Comparison of ENCODE assay signal across 10 cellular contexts in genomic region chr6:130913119-130913518, GRCh38.
DNase-seq lines count a peak whose midpoint lies in the region; ATAC-seq, FAIRE-seq and TF ChIP-seq lines count a peak whose summit lies in the region.
"Had no signal": no experiment of that assay in that cellular context is flagged by ENCODE, and none has a peak within 500 bp of the region (broad histone marks: within the 10 kb centered on the region; RNA-seq: fewer than 3 reads in every experiment).

No MANE protein-coding gene starts in this region.

- H3K27me3 Mint-ChIP-seq in CD4-positive, CD25-positive, alpha-beta regulatory T cell: no peaks in the 10 kb centered on the region
- H3K27me3 Mint-ChIP-seq in activated CD8-positive, alpha-beta T cell treated with anti-CD3 and anti-CD28 coated beads for 36 hours: no peaks in the 10 kb centered on the region
- H3K27me3 Mint-ChIP-seq in endothelial cell (ENCODE audit: unreplicated experiment): peaks cover 7% of the 10 kb centered on the region

- TF ChIP-seq POLR2A in thyroid gland (IDR thresholded peaks at IDR 0.05): no peak

- CTCF ChIA-PET in activated CD8-positive, alpha-beta T cell treated with anti-CD3 and anti-CD28 coated beads for 36 hours (lab: Charles Lee): no interaction called here

- no peak for FAIRE-seq in kidney (lab: Jason Lieb, UNC)

- H3K9me3 Mint-ChIP-seq in CD4-positive, CD25-positive, alpha-beta regulatory T cell: peaks cover 0 to 4% (median 0%) of the 10 kb centered on the region in 7 donors
- H3K9me3 Mint-ChIP-seq in activated CD8-positive, alpha-beta T cell treated with anti-CD3 and anti-CD28 coated beads for 36 hours: no peaks in the 10 kb centered on the region
- peaks cover 13% of the 10 kb centered on the region for H3K9me3 Mint-ChIP-seq in endothelial cell (ENCODE audit: unreplicated experiment)
- H3K9me3 Mint-ChIP-seq: natural killer cell had no signal

- 67 to 70% methylated on average over 4 of the region's 4 CpGs for WGBS in thyroid gland, 2 donors

- no peak overlapping the region for H3K4me3 ChIP-seq in CD4-positive, CD25-positive, alpha-beta regulatory T cell (ENCODE audit: low read depth, low read length)
- H3K4me3 ChIP-seq in thyroid gland (replicated peaks in 1 of 3): no peak overlapping the region
- no peak overlapping the region for H3K4me3 ChIP-seq in kidney (ENCODE audit: low read length in 2 of 2)

- peaks cover 5% of the 10 kb centered on the region for H3K36me3 Mint-ChIP-seq in CD4-positive, CD25-positive, alpha-beta regulatory T cell
- H3K36me3 Mint-ChIP-seq in activated CD8-positive, alpha-beta T cell treated with anti-CD3 and anti-CD28 coated beads for 36 hours (ENCODE audit: low read depth): peaks cover 4% of the 10 kb centered on the region
- H3K36me3 Mint-ChIP-seq in endothelial cell (ENCODE audit: low read depth, unreplicated experiment): peaks cover 18% of the 10 kb centered on the region
- H3K36me3 Mint-ChIP-seq: natural killer cell had no signal

- H3K9me3 ChIP-seq in CD4-positive, CD25-positive, alpha-beta regulatory T cell (ENCODE audit: control insufficient read depth in 2 of 2, low read length in 2 of 2): no peaks in the 10 kb centered on the region
- no peaks in the 10 kb centered on the region for H3K9me3 ChIP-seq in thyroid gland
- no peaks in the 10 kb centered on the region for H3K9me3 ChIP-seq in kidney (ENCODE audit: control insufficient read depth in 1 of 2, low read length in 2 of 2)

- no peak overlapping the region for H3K27ac ChIP-seq in CD4-positive, CD25-positive, alpha-beta regulatory T cell (ENCODE audit: insufficient read depth, low read length, poor library complexity, severe bottlenecking)
- H3K27ac ChIP-seq in thyroid gland (no peak overlapping the region), kidney (ENCODE audit: low read depth in 2 of 2, low read length in 2 of 2) (no peak overlapping the region)
- H3K27ac ChIP-seq: HL-60 had no signal

- no peaks in the 10 kb centered on the region for H3K27me3 ChIP-seq in CD4-positive, CD25-positive, alpha-beta regulatory T cell (ENCODE audit: control insufficient read depth, insufficient read depth, low read length)
- H3K27me3 ChIP-seq in thyroid gland: no peaks in the 10 kb centered on the region

- no peak overlapping the region for H3K4me3 Mint-ChIP-seq in CD4-positive, CD25-positive, alpha-beta regulatory T cell
- no peak overlapping the region for H3K4me3 Mint-ChIP-seq in activated CD8-positive, alpha-beta T cell treated with anti-CD3 and anti-CD28 coated beads for 36 hours
- H3K4me3 Mint-ChIP-seq in endothelial cell (ENCODE audit: unreplicated experiment): no peak overlapping the region
- H3K4me3 Mint-ChIP-seq: natural killer cell had no signal

- peak in 2 of 3 donors; percentile 3 to 55 for DNase-seq in CD4-positive, CD25-positive, alpha-beta regulatory T cell
- DNase-seq in activated CD8-positive, alpha-beta T cell treated with anti-CD3 and anti-CD28 coated beads for 36 hours: peak; percentile 45
- no peak for DNase-seq in UCSD-AML1 (lab: John Stamatoyannopoulos, UW; ENCODE audit: unreplicated experiment)
- no peak for DNase-seq in thyroid gland
- DNase-seq in endothelial cell (ENCODE audit: low spot score): no peak
- DNase-seq in kidney: no peak
- DNase-seq: natural killer cell had no signal

- no peaks in the 10 kb centered on the region for H3K36me3 ChIP-seq in CD4-positive, CD25-positive, alpha-beta regulatory T cell (ENCODE audit: control insufficient read depth, insufficient read depth, low read length)
- H3K36me3 ChIP-seq in thyroid gland (no peaks in the 10 kb centered on the region), kidney (ENCODE audit: control insufficient read depth in 1 of 2, insufficient read depth in 2 of 2, low read length in 2 of 2) (no peaks in the 10 kb centered on the region)

- intact Hi-C loops in activated CD8-positive, alpha-beta T cell treated with anti-CD3 and anti-CD28 coated beads for 36 hours (cut with micrococcal nuclease): no loop called here
- intact Hi-C loops in thyroid gland (cut with DNase I): no loop called here
- intact Hi-C loops in kidney (cut with DNase I): no loop called here

- peak in 1 of 2 donors; percentile 48 for ATAC-seq in CD4-positive, CD25-positive, alpha-beta regulatory T cell (ENCODE audit: low read depth in 2 of 2)
- ATAC-seq in GM19328 (IDR thresholded peaks at IDR 0.05; ENCODE audit: unreplicated experiment) (peak; percentile 75), HG03103 (IDR thresholded peaks at IDR 0.05; ENCODE audit: low read depth, unreplicated experiment) (peak; percentile 83)
- peak; percentile 81 for ATAC-seq in activated CD8-positive, alpha-beta T cell treated with anti-CD3 and anti-CD28 coated beads for 36 hours

- no peak overlapping the region for H3K9ac ChIP-seq in kidney (ENCODE audit: low read length in 2 of 2)

- TF ChIP-seq CTCF in activated CD8-positive, alpha-beta T cell treated with anti-CD3 and anti-CD28 coated beads for 36 hours (IDR thresholded peaks at IDR 0.05): no peak
- TF ChIP-seq CTCF in thyroid gland (IDR thresholded peaks at IDR 0.05) (no peak), endothelial cell (IDR thresholded peaks at IDR 0.05; ENCODE audit: unreplicated experiment) (no peak), kidney (IDR thresholded peaks at IDR 0.05; ENCODE audit: borderline replicate concordance, extremely low read depth, insufficient read depth) (no peak)

- no peak overlapping the region for H3K27ac Mint-ChIP-seq in CD4-positive, CD25-positive, alpha-beta regulatory T cell
- H3K27ac Mint-ChIP-seq in activated CD8-positive, alpha-beta T cell treated with anti-CD3 and anti-CD28 coated beads for 36 hours: no peak overlapping the region
- no peak overlapping the region for H3K27ac Mint-ChIP-seq in endothelial cell (ENCODE audit: unreplicated experiment)
- H3K27ac Mint-ChIP-seq: natural killer cell had no signal

- H3K4me1 Mint-ChIP-seq in CD4-positive, CD25-positive, alpha-beta regulatory T cell: peaks cover 0 to 10% (median 5%) of the 10 kb centered on the region in 4 donors
- peaks cover 9% of the 10 kb centered on the region for H3K4me1 Mint-ChIP-seq in activated CD8-positive, alpha-beta T cell treated with anti-CD3 and anti-CD28 coated beads for 36 hours (ENCODE audit: low read depth)
- H3K4me1 Mint-ChIP-seq in endothelial cell (ENCODE audit: unreplicated experiment): peaks cover 20% of the 10 kb centered on the region

- POLR2A ChIA-PET in activated CD8-positive, alpha-beta T cell treated with anti-CD3 and anti-CD28 coated beads for 36 hours (lab: Charles Lee): no interaction called here

- H3K4me1 ChIP-seq in CD4-positive, CD25-positive, alpha-beta regulatory T cell (ENCODE audit: control insufficient read depth, insufficient read depth, low read length, poor library complexity, severe bottlenecking): no peaks in the 10 kb centered on the region
- H3K4me1 ChIP-seq in thyroid gland (no peaks in the 10 kb centered on the region), kidney (ENCODE audit: control insufficient read depth in 1 of 2, insufficient read depth in 1 of 2, low read depth in 1 of 2, low read length in 2 of 2) (peaks cover 0 to 1% of the 10 kb centered on the region in 2 donors)

Comparison
In these comparisons a context has a peak if more than half of its experiments do, and no peak if none do; other contexts are left out.
1. DNase-seq: peak in CD4-positive, CD25-positive, alpha-beta regulatory T cell (2 of 3) and activated CD8-positive, alpha-beta T cell treated with anti-CD3 and anti-CD28 coated beads for 36 hours (single experiment); none in UCSD-AML1 (single experiment), thyroid gland (0 of 2), endothelial cell (single experiment) and kidney (single experiment).